8 cellular contexts compared by ENCODE assay signal in the genomic region with DNA sequence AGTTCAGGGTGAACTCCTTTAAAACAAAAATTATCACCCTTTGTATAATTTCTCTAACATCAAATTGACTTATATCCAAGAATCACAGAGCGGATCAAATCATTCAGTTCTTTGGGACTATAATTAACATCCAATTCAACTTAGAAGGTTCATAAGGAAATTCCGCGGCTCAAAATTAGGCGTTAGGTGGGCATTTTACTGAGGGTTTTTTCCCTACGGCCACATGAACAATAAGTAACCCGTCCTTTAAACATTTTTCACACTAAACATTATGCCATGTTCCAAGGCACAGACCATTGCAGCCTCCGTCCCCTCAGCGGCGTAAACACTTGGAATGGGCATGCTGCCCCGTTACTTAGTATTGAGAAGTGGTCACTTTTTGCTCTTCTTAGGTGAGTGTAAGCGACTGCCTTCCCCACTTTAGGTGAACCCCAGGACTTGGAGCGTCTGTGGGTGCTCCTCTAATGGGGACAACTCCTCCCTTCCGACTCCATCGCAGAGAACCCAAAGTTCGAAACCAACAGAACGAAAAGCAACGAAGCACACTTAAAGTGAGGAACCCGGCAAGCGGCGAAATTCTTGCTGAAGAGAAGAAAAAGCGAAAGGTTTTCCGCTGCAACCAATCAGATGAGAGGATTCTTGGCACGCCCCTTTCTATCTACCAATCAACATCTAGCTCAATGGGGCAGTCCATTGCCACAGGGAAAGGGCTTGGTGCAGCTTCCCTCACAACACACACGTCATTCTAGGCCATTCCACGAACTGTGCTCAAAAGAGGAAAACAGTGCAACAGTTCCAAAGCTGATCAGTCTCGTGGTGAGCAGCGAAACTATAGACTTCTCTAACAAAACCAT. TPM values are rescaled to one million over a fixed set of nuclear protein-coding genes. Genes with fewer than 3 reads are reported as not detected.
DNase-seq lines count a peak whose midpoint lies in the region; ATAC-seq and TF ChIP-seq lines count a peak whose summit lies in the region.

No MANE protein-coding gene starts in this region.

- H3K36me3 ChIP-seq in lower lobe of right lung, result no peaks in the 10 kb centered on the region

- peak; percentile 83 for ATAC-seq in GM19395 (IDR thresholded peaks at IDR 0.05; ENCODE audit: unreplicated experiment)
- peak; percentile 39 for ATAC-seq in HG03558 (IDR thresholded peaks at IDR 0.05; ENCODE audit: extremely low read depth, unreplicated experiment)
- ATAC-seq in lower lobe of right lung, result peak; percentile 91 to 92

- intact Hi-C loops in lower lobe of right lung (cut with DNase I), result no loop called here

- no peak for TF ChIP-seq CTCF in lower lobe of right lung (IDR thresholded peaks at IDR 0.05)

- H3K27ac ChIP-seq in lower lobe of right lung, result peak overlapping the region; percentile 99

- peak; percentile 97 for DNase-seq in CD1c-positive myeloid dendritic cell (ENCODE audit: extremely low spot score)
- peak; percentile 90 for DNase-seq in NCI-H748 (lab: John Stamatoyannopoulos, UW; ENCODE audit: unreplicated experiment)
- peak; percentile 81 to 82 for DNase-seq in activated CD4-positive, alpha-beta T cell treated with anti-CD3 and anti-CD28 coated beads, Interleukin-2, amount 50 U/mL, for 4 hours
- DNase-seq in effector CD4-positive, alpha-beta T cell, result peak; percentile 83
- peak; percentile 86 for DNase-seq in lower lobe of right lung
- peak; percentile 70 to 85 (median 75) for DNase-seq in stimulated activated CD4-positive, alpha-beta T cell treated with anti-CD3 and anti-CD28 coated beads, TNF-alpha, amount 100 ng/mL, for 24 hours (ENCODE audit: low read depth in 3 of 3)

- no peaks in the 10 kb centered on the region for H3K27me3 ChIP-seq in lower lobe of right lung (ENCODE audit: low read depth)

- H3K9me3 ChIP-seq in lower lobe of right lung, result no peaks in the 10 kb centered on the region

- peaks cover 35% of the 10 kb centered on the region for H3K4me1 ChIP-seq in lower lobe of right lung

- peak overlapping the region; percentile 87 for H3K4me3 ChIP-seq in lower lobe of right lung

RNA-seq across cellular contexts. Expression of a gene that starts 0.9 kb away (rescaled TPM):
- 32.5 TPM for total RNA-seq in lower lobe of right lung

Comparison
In these comparisons a context has a peak if more than half of its experiments do, and no peak if none do; other contexts are left out.
1. Peak in every context shown above with its lines: DNase-seq, ATAC-seq, H3K4me3 ChIP-seq and H3K27ac ChIP-seq.
2. ATAC-seq: peak in every context shown above with its lines; median percentile 92 in lower lobe of right lung; 83 in GM19395; 39 in HG03558.